Comparison of ENCODE assay signal across 10 cellular contexts in genomic region chr13:46607768-46608553, GRCh38. TPM values are rescaled to one million over a fixed set of nuclear protein-coding genes. Genes with fewer than 3 reads are reported as not detected.
DNase-seq lines count a peak whose midpoint lies in the region; TF ChIP-seq lines count a peak whose summit lies in the region.
"Had no signal": no experiment of that assay in that cellular context is flagged by ENCODE, and none has a peak within 500 bp of the region (broad histone marks: within the 10 kb centered on the region; RNA-seq: fewer than 3 reads in every experiment).

No MANE protein-coding gene starts in this region.

- in situ Hi-C loops in mammary epithelial cell (cut with MboI; ENCODE audit: low sequenced_read_pairs in 2 of 2), result no loop called here

- no peak overlapping the region for H3K9ac ChIP-seq in mammary epithelial cell (ENCODE audit: insufficient read depth, low read length)

- H4K20me1 ChIP-seq in mammary epithelial cell (ENCODE audit: insufficient read depth, low read length), result no peaks in the 10 kb centered on the region

- BruUV-seq in mammary epithelial cell (replicated peaks; lab: Mats Ljungman, UMichigan), result no TSS peak

- H3K36me3 ChIP-seq in left ventricle myocardium inferior (no peaks in the 10 kb centered on the region), right atrium auricular region (no peaks in the 10 kb centered on the region), kidney epithelial cell (ENCODE audit: control insufficient read depth, insufficient read depth, low read length) (no peaks in the 10 kb centered on the region), mammary epithelial cell (ENCODE audit: insufficient read depth, low read length) (no peaks in the 10 kb centered on the region)
- H3K36me3 ChIP-seq: BE2C had no signal

- H3K9me3 ChIP-seq in left ventricle myocardium inferior (replicated peaks) (no peaks in the 10 kb centered on the region), right atrium auricular region (no peaks in the 10 kb centered on the region), mammary epithelial cell (replicated peaks; ENCODE audit: insufficient read depth, low read length) (no peaks in the 10 kb centered on the region)
- H3K9me3 ChIP-seq: BE2C had no signal

- CTCF ChIA-PET in mammary epithelial cell (lab: Charles Lee; ENCODE audit: low non-redundant PET), result no interaction called here

- H3K4me2 ChIP-seq in mammary epithelial cell (ENCODE audit: insufficient read depth, low read depth, low read length), result no peak overlapping the region

- peaks cover 95% of the 10 kb centered on the region for H3K79me2 ChIP-seq in mammary epithelial cell (ENCODE audit: insufficient read depth, low read length)

- H3K4me3 ChIP-seq in left ventricle myocardium inferior, result no peak overlapping the region
- H3K4me3 ChIP-seq in right atrium auricular region, result no peak overlapping the region
- H3K4me3 ChIP-seq in kidney epithelial cell (ENCODE audit: low read depth, low read length), result no peak overlapping the region
- no peak overlapping the region for H3K4me3 ChIP-seq in mammary epithelial cell (replicated peaks in 1 of 3; ENCODE audit: insufficient read depth in 1 of 3, low read depth in 2 of 3, low read length in 3 of 3)
- H3K4me3 ChIP-seq: SK-N-MC had no signal

- no peaks in the 10 kb centered on the region for H3K27me3 ChIP-seq in left ventricle myocardium inferior (ENCODE audit: low read depth)
- H3K27me3 ChIP-seq in right atrium auricular region, result no peaks in the 10 kb centered on the region
- no peaks in the 10 kb centered on the region for H3K27me3 ChIP-seq in kidney epithelial cell (ENCODE audit: control insufficient read depth, insufficient read depth, low read length)
- no peaks in the 10 kb centered on the region for H3K27me3 ChIP-seq in mammary epithelial cell (ENCODE audit: insufficient read depth, low read length)
- H3K27me3 ChIP-seq: BE2C had no signal

- TF ChIP-seq CTCF in left ventricle myocardium inferior (IDR thresholded peaks at IDR 0.05; ENCODE audit: borderline replicate concordance), result no peak
- no peak for TF ChIP-seq CTCF in right atrium auricular region (IDR thresholded peaks at IDR 0.05)
- TF ChIP-seq CTCF in kidney epithelial cell (IDR thresholded peaks at IDR 0.05; ENCODE audit: insufficient read depth, low read length, poor library complexity, severe bottlenecking), result no peak
- no peak for TF ChIP-seq CTCF in mammary epithelial cell (conservative IDR thresholded peaks at IDR 0.05 in 1 of 2, IDR thresholded peaks at IDR 0.05 in 1 of 2; ENCODE audit: extremely low read depth in 1 of 2, insufficient read depth in 1 of 2, low read depth in 1 of 2, low read length in 2 of 2)

- H3K27ac ChIP-seq in left ventricle myocardium inferior (replicated peaks) (peak overlapping the region; percentile 79), right atrium auricular region (no peak overlapping the region), mammary epithelial cell (ENCODE audit: insufficient read depth, low read depth, low read length) (no peak overlapping the region)
- H3K27ac ChIP-seq: SK-N-MC had no signal

- 94% methylated on average over 9 of the region's 9 CpGs for WGBS in mammary epithelial cell (ENCODE audit: low coverage, missing lambda C conversion rate)

- peaks cover 78% of the 10 kb centered on the region for H3K4me1 ChIP-seq in left ventricle myocardium inferior
- H3K4me1 ChIP-seq in right atrium auricular region, result peaks cover 0 to 63% of the 10 kb centered on the region in 2 donors
- peaks cover 25% of the 10 kb centered on the region for H3K4me1 ChIP-seq in mammary epithelial cell (ENCODE audit: insufficient read depth, low read length)

- intact Hi-C loops in left ventricle myocardium inferior (cut with micrococcal nuclease), result loop anchor here (10.0 kb wide), 1 partner anchor 53 kb away; the partner anchor contains the start of gene LRCH1
- intact Hi-C loops in mammary epithelial cell (cut with micrococcal nuclease), result loop anchor here (5.0 kb wide), 1 partner anchor 74 kb away; no protein-coding TSS in a partner anchor

- DNase-seq in left ventricle myocardium inferior, result no peak
- DNase-seq in right atrium auricular region (ENCODE audit: low spot score), result no peak
- DNase-seq in HT-29 (ENCODE audit: low spot score), result peak; percentile 90
- peak; percentile 67 for DNase-seq in kidney epithelial cell (ENCODE audit: low read depth)
- no peak for DNase-seq in UCSD-AML1 (lab: John Stamatoyannopoulos, UW; ENCODE audit: unreplicated experiment)
- DNase-seq in NCI-H345 (lab: John Stamatoyannopoulos, UW), result no peak
- no peak for DNase-seq in foreskin melanocyte
- DNase-seq in mammary epithelial cell, result no peak
- DNase-seq: BE2C had no signal

- H2AFZ ChIP-seq in mammary epithelial cell (ENCODE audit: low read depth, low read length), result no peak overlapping the region

- dilution Hi-C loops in mammary epithelial cell (cut with HindIII; ENCODE audit: low sequenced_read_pairs), result no loop called here

RNA-seq across cellular contexts. Expression of gene LRCH1, which starts 55.0 kb away (rescaled TPM):
- total RNA-seq in left ventricle myocardium inferior (13.1 TPM), right atrium auricular region (10 to 100 TPM in 1 of 2 donors, 1 to 10 TPM in 1; 6.9 to 10.9 TPM), kidney epithelial cell (14.0 TPM in 2 replicates), mammary epithelial cell (10 to 100 TPM; 13.2 to 21.2 TPM)
- 12.7 and 13.5 TPM in 2 replicates for total RNA-seq in HT-29 (2014; rRNA removed; shearing (Covaris generic))
- polyA plus RNA-seq in mammary epithelial cell, result 10.3 TPM
- 20.1 TPM for polyA minus RNA-seq in mammary epithelial cell

Comparison
In these comparisons a context has a peak if more than half of its experiments do, and no peak if none do; other contexts are left out.
1. DNase-seq: peak in HT-29 (single experiment) and kidney epithelial cell (single experiment); none in left ventricle myocardium inferior (single experiment), right atrium auricular region (single experiment), UCSD-AML1 (single experiment), NCI-H345 (single experiment), foreskin melanocyte (single experiment) and mammary epithelial cell (single experiment).